In the genomic region with DNA sequence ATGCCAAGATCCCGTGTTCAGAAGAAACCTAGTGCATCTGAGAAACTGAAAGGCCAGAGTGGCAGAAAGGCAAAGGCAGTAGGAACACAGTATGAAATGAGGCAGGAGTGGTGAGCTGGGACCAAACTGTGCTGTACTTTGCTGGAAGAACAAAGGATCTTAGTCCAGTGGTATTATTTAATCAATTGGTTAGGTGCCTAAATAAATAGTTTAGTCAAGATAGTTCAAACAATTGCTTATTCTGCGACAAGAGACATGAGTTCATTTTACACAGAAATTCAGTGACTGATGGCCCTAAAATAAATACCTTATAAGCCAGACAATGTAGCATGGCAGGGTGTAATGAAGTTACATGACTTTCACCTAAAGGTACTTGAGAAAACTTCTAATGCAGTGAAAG, we compare ENCODE assay signal across 22 cellular contexts.
DNase-seq lines count a peak whose midpoint lies in the region; ATAC-seq and TF ChIP-seq lines count a peak whose summit lies in the region.
"Had no signal": no experiment of that assay in that cellular context is flagged by ENCODE, and none has a peak within 500 bp of the region (broad histone marks: within the 10 kb centered on the region; RNA-seq: fewer than 3 reads in every experiment).

No MANE protein-coding gene starts in this region.

- H3K4me3 ChIP-seq in LNCaP clone FGC (ENCODE audit: low read depth, low read length) (no peak overlapping the region), brain microvascular endothelial cell (ENCODE audit: low read depth, low read length) (no peak overlapping the region)
- H3K4me3 ChIP-seq: BLaER1 treated with 17β-estradiol and CSF1 and Interleukin-3, amounts not matched to agents 10 nM and 100 nM; GM23338; HAP-1 had no signal

- ATAC-seq in GM21381 (IDR thresholded peaks at IDR 0.05; ENCODE audit: unreplicated experiment) = no peak
- ATAC-seq: GM23338 had no signal

- H3K4me3 Mint-ChIP-seq in progenitor cell of endocrine pancreas (ENCODE audit: low read depth) = no peak overlapping the region
- H3K4me3 Mint-ChIP-seq: CD4-positive, alpha-beta memory T cell; GM23338 had no signal

- H3K9me3 Mint-ChIP-seq in progenitor cell of endocrine pancreas (ENCODE audit: low read depth) = no peaks in the 10 kb centered on the region

- TF ChIP-seq CTCF in LNCaP clone FGC (IDR thresholded peaks at IDR 0.05; ENCODE audit: control insufficient read depth, extremely low read depth, insufficient read depth) (no peak), brain microvascular endothelial cell (IDR thresholded peaks at IDR 0.05; ENCODE audit: low read depth, low read length, missing control alignments) (no peak), progenitor cell of endocrine pancreas (IDR thresholded peaks at IDR 0.05; ENCODE audit: unreplicated experiment) (no peak)

- H3K27ac ChIP-seq in brain microvascular endothelial cell = no peak overlapping the region
- H3K27ac ChIP-seq: BLaER1 treated with 17β-estradiol and CSF1 and Interleukin-3, amounts not matched to agents 10 nM and 100 nM had no signal

- no peaks in the 10 kb centered on the region for H3K27me3 Mint-ChIP-seq in progenitor cell of endocrine pancreas
- H3K27me3 Mint-ChIP-seq: CD4-positive, alpha-beta memory T cell had no signal

- no peaks in the 10 kb centered on the region for H3K27me3 ChIP-seq in brain microvascular endothelial cell (replicated peaks)
- H3K27me3 ChIP-seq: BLaER1 treated with 17β-estradiol and CSF1 and Interleukin-3, amounts not matched to agents 10 nM and 100 nM had no signal

- peaks cover 10% of the 10 kb centered on the region for H3K4me1 Mint-ChIP-seq in progenitor cell of endocrine pancreas (ENCODE audit: low read depth)
- H3K4me1 Mint-ChIP-seq: GM23338 had no signal

- no peaks in the 10 kb centered on the region for H3K36me3 Mint-ChIP-seq in progenitor cell of endocrine pancreas (ENCODE audit: insufficient read depth)

- H3K36me3 ChIP-seq in brain microvascular endothelial cell (replicated peaks) = no peaks in the 10 kb centered on the region
- H3K36me3 ChIP-seq: BLaER1 treated with 17β-estradiol and CSF1 and Interleukin-3, amounts not matched to agents 10 nM and 100 nM; HAP-1 had no signal

- in situ Hi-C loops in brain microvascular endothelial cell (cut with HindIII; ENCODE audit: low pct_ligation_motif_present, low sequenced_read_pairs) = no loop called here

- H3K27ac Mint-ChIP-seq in progenitor cell of endocrine pancreas = peak overlapping the region; percentile 27
- H3K27ac Mint-ChIP-seq: CD4-positive, alpha-beta memory T cell; GM23338 had no signal

- DNase-seq in LNCaP clone FGC (ENCODE audit: low read depth) (peak; percentile 50), NCI-H774 (lab: John Stamatoyannopoulos, UW) (peak; percentile 10), brain microvascular endothelial cell (peak; percentile 4), progenitor cell of endocrine pancreas (ENCODE audit: low spot score, unreplicated experiment) (no peak), HUDEP-2 (lab: John Stamatoyannopoulos, UW; ENCODE audit: unreplicated experiment in 76 of 76) (no peak)
- DNase-seq in activated effector memory CD4-positive, alpha-beta T cell treated with anti-CD3 and anti-CD28 coated beads, Interleukin-2, amount 50 U/mL, for 16 hours = no peak
- DNase-seq: ACHN; Caco-2; CD4-positive, alpha-beta memory T cell; DMS 273 treated with DMSO at 0.1 percent for 48 hours; KG1; NCI-H1092 treated with DMSO at 0.1 percent for 48 hours; NCI-H1436 treated with DMSO at 0.1 percent for 48 hours; NCI-H2081; NCI-H2171; NCI-H748 treated with DMSO at 0.1 percent for 48 hours; OCI-M1; Right ventricle myocardium superior had no signal

Comparison
In these comparisons a context has a peak if more than half of its experiments do, and no peak if none do; other contexts are left out.
1. DNase-seq: peak in LNCaP clone FGC (single experiment), NCI-H774 (single experiment) and brain microvascular endothelial cell (single experiment); none in progenitor cell of endocrine pancreas (single experiment), activated effector memory CD4-positive, alpha-beta T cell treated with anti-CD3 and anti-CD28 coated beads, Interleukin-2, amount 50 U/mL, for 16 hours (single experiment) and HUDEP-2 (0 of 76).